In genomic region chr13:44803390-44803789, GRCh38 we compare ENCODE assay signal across 26 cellular contexts.
"Had no signal": no experiment of that assay in that cellular context is flagged by ENCODE, and none has a peak within 500 bp of the region (broad histone marks: within the 10 kb centered on the region; RNA-seq: fewer than 3 reads in every experiment).

No MANE protein-coding gene starts in this region.

- H3K4me3 Mint-ChIP-seq: natural killer cell; nephron; stimulated activated effector memory CD8-positive, alpha-beta T cell treated with anti-CD3 and anti-CD28 coated beads, Interleukin-12 subunit alpha, Interleukin-12 subunit beta, amount 100 ng/mL, for 72 hours; stimulated activated naive B cell treated with anti-CD40 and anti-IgM and Interleukin-4, amounts not matched to agents 10 μg/mL and 1 μg/mL and 100 μg/mL, for 72 hours; stimulated activated naive CD8-positive, alpha-beta T cell treated with anti-CD3 and anti-CD28 coated beads, Interleukin-15, Interleukin-2, amounts not matched to agents 100 ng/mL and 50 ng/mL, for 24 hours had no signal

- H3K36me3 ChIP-seq: neutrophil, pancreas, prostate gland, right atrium auricular region, right lobe of liver, sigmoid colon, stomach, thoracic aorta, thyroid gland, tibial nerve, upper lobe of left lung, vagina had no signal

- H3K4me3 ChIP-seq: pancreas, prostate gland, right atrium auricular region, right lobe of liver, sigmoid colon, stomach, thoracic aorta, thyroid gland, tibial nerve, upper lobe of left lung, vagina had no signal

- H3K4me1 Mint-ChIP-seq: natural killer cell; nephron; stimulated activated effector memory CD8-positive, alpha-beta T cell treated with anti-CD3 and anti-CD28 coated beads, Interleukin-12 subunit alpha, Interleukin-12 subunit beta, amount 100 ng/mL, for 72 hours; stimulated activated naive B cell treated with anti-CD40 and anti-IgM and Interleukin-4, amounts not matched to agents 10 μg/mL and 1 μg/mL and 100 μg/mL, for 72 hours had no signal

- H3K9me3 ChIP-seq: neutrophil, pancreas, prostate gland, right atrium auricular region, right lobe of liver, sigmoid colon, stomach, thoracic aorta, thyroid gland, tibial nerve, upper lobe of left lung, vagina had no signal

- H3K9me3 Mint-ChIP-seq: natural killer cell; stimulated activated effector memory CD8-positive, alpha-beta T cell treated with anti-CD3 and anti-CD28 coated beads, Interleukin-12 subunit alpha, Interleukin-12 subunit beta, amount 100 ng/mL, for 72 hours; stimulated activated naive CD8-positive, alpha-beta T cell treated with anti-CD3 and anti-CD28 coated beads, Interleukin-15, Interleukin-2, amounts not matched to agents 100 ng/mL and 50 ng/mL, for 24 hours had no signal

- H3K27me3 ChIP-seq: neutrophil, pancreas, right atrium auricular region, right lobe of liver, sigmoid colon, stomach, thyroid gland, tibial nerve, upper lobe of left lung, vagina had no signal

- H3K27ac Mint-ChIP-seq: natural killer cell; nephron; stimulated activated effector memory CD8-positive, alpha-beta T cell treated with anti-CD3 and anti-CD28 coated beads, Interleukin-12 subunit alpha, Interleukin-12 subunit beta, amount 100 ng/mL, for 72 hours; stimulated activated naive B cell treated with anti-CD40 and anti-IgM and Interleukin-4, amounts not matched to agents 10 μg/mL and 1 μg/mL and 100 μg/mL, for 72 hours; stimulated activated naive CD8-positive, alpha-beta T cell treated with anti-CD3 and anti-CD28 coated beads, Interleukin-15, Interleukin-2, amounts not matched to agents 100 ng/mL and 50 ng/mL, for 24 hours had no signal

- ATAC-seq: natural killer cell; pancreas; right lobe of liver; stimulated activated effector memory CD8-positive, alpha-beta T cell treated with anti-CD3 and anti-CD28 coated beads, Interleukin-12 subunit alpha, Interleukin-12 subunit beta, amount 100 ng/mL, for 72 hours; stimulated activated naive B cell treated with anti-CD40 and anti-IgM and Interleukin-4, amounts not matched to agents 10 μg/mL and 1 μg/mL and 100 μg/mL, for 72 hours had no signal

- H3K36me3 Mint-ChIP-seq: natural killer cell; stimulated activated effector memory CD8-positive, alpha-beta T cell treated with anti-CD3 and anti-CD28 coated beads, Interleukin-12 subunit alpha, Interleukin-12 subunit beta, amount 100 ng/mL, for 72 hours; stimulated activated naive B cell treated with anti-CD40 and anti-IgM and Interleukin-4, amounts not matched to agents 10 μg/mL and 1 μg/mL and 100 μg/mL, for 72 hours had no signal

- H3K27ac ChIP-seq: neutrophil, pancreas, prostate gland, right atrium auricular region, right lobe of liver, sigmoid colon, stomach, thoracic aorta, thyroid gland, tibial nerve, upper lobe of left lung, vagina had no signal

- H3K27me3 Mint-ChIP-seq: stimulated activated naive CD8-positive, alpha-beta T cell treated with anti-CD3 and anti-CD28 coated beads, Interleukin-15, Interleukin-2, amounts not matched to agents 100 ng/mL and 50 ng/mL, for 24 hours had no signal

- DNase-seq: natural killer cell; nucleus accumbens; pancreas; retina; right lobe of liver; sigmoid colon; small intestine; stimulated activated CD4-positive, alpha-beta T cell treated with anti-CD3 and anti-CD28 coated beads, Interleukin-15, amount 100 ng/mL, for 24 hours; stimulated activated CD4-positive, alpha-beta T cell treated with anti-CD3 and anti-CD28 coated beads, Interleukin-2, amount 100 ng/mL, for 24 hours; stimulated activated CD4-positive, alpha-beta T cell treated with anti-CD3 and anti-CD28 coated beads, Interleukin-2, amount 100 ng/mL, for 48 hours; stimulated activated CD4-positive, alpha-beta T cell treated with anti-CD3 and anti-CD28 coated beads, Interleukin-4, amount 100 ng/mL, for 24 hours; stimulated activated naive B cell treated with anti-CD40 and anti-IgM and Interleukin-4, amounts not matched to agents 10 μg/mL and 1 μg/mL and 100 μg/mL, for 72 hours; stimulated activated naive CD4-positive, alpha-beta T cell treated with Interleukin-2 at 50 U/mL for 16 hours; stomach; thyroid gland; trophoblast cell; upper lobe of left lung had no signal

- H3K4me1 ChIP-seq: pancreas, prostate gland, right atrium auricular region, right lobe of liver, sigmoid colon, thyroid gland, tibial nerve, vagina had no signal
